Comparison of ENCODE assay signal across 26 cellular contexts in the genomic region with DNA sequence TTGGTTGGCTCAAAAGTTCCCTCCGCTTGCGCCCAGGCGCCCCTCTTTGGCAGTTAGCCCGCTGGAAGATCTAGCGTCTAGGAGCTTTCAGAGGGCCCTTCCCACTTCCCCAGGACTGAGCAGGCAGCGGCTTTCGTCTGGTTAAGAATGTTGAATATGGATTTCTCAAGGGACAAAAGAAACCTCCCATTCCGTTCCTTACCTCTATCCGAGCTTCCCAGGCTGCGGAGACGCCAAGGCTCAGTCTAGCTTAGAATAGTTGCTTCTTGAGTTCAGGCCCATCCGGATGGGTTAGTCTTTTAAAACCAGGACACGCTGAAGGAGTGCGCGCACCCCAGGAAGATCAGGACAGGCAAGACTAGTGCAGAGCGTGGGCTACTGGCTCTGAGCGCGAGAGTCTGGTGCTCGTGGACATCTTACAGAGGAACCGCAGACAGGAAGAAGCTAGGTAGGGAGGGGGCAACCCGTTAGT. TPM values are rescaled to one million over a fixed set of nuclear protein-coding genes. Genes with fewer than 3 reads are reported as not detected.
DNase-seq lines count a peak whose midpoint lies in the region; ATAC-seq, FAIRE-seq and TF ChIP-seq lines count a peak whose summit lies in the region.
"Had no signal": no experiment of that assay in that cellular context is flagged by ENCODE, and none has a peak within 500 bp of the region (broad histone marks: within the 10 kb centered on the region; RNA-seq: fewer than 3 reads in every experiment).

No MANE protein-coding gene starts in this region.

- H3K4me1 ChIP-seq in HUES48 (ENCODE audit: control insufficient read depth, insufficient read depth, low read length) (peaks cover 36% of the 10 kb centered on the region), H1 (replicated peaks in 1 of 4; ENCODE audit: control insufficient read depth in 3 of 4, insufficient read depth in 4 of 4, low read length in 3 of 4) (peaks cover 12 to 24% (median 13%) of the 10 kb centered on the region in 4 experiments; a peak in 6 of 7 replicates)
- H3K4me1 ChIP-seq: ascending aorta had no signal

- no peak overlapping the region for H3K14ac ChIP-seq in H1 (ENCODE audit: insufficient read length)

- H3K23me2 ChIP-seq in H1 (ENCODE audit: low read depth, low read length) = peaks cover 21% of the 10 kb centered on the region

- H3K4me1 Mint-ChIP-seq in nephron progenitor cell = peaks cover 25% of the 10 kb centered on the region
- H3K4me1 Mint-ChIP-seq in CD4-positive, alpha-beta T cell (ENCODE audit: low read depth) = peaks cover 9% of the 10 kb centered on the region

- no peaks in the 10 kb centered on the region for H3K36me3 Mint-ChIP-seq in nephron progenitor cell (ENCODE audit: low read depth)
- no peaks in the 10 kb centered on the region for H3K36me3 Mint-ChIP-seq in CD4-positive, alpha-beta T cell (ENCODE audit: low read depth)
- H3K36me3 Mint-ChIP-seq: stimulated activated memory B cell treated with anti-CD40 and anti-IgM and Interleukin-4, amounts not matched to agents 10 μg/mL and 1 μg/mL and 100 μg/mL, for 72 hours had no signal

- H3K18ac ChIP-seq in H1 (ENCODE audit: extremely low read depth, low read length) = no peak overlapping the region; the same call in 1 of the 2 replicates

- H3K4ac ChIP-seq in H1 (replicated peaks; ENCODE audit: insufficient read length, low read depth, low read length) = no peak overlapping the region

- CTCF ChIA-PET in H1 (lab: Charles Lee; ENCODE audit: partially characterized antibody) = interaction anchor here (0.6 to 4.9 kb wide), 21 partner anchors 9 to 1111 kb away, joined by 3 to 51 read pairs (median 5); no protein-coding TSS in a partner anchor
- CTCF ChIA-PET in CD4-positive, alpha-beta T cell (lab: Charles Lee) = no interaction called here

- H3K4me2 ChIP-seq in H1 (ENCODE audit: insufficient read depth in 1 of 2, low read depth in 2 of 2, low read length in 2 of 2) = peak overlapping the region; percentile 77 to 99

- H3K79me1 ChIP-seq in H1 (ENCODE audit: low read depth, low read length) = no peaks in the 10 kb centered on the region

- H3K4me3 ChIP-seq in HUES48 (ENCODE audit: low read depth, low read length) (peak overlapping the region; percentile 67), H1 (ENCODE audit: extremely low read depth in 1 of 4, insufficient read depth in 2 of 4, low read depth in 3 of 4, low read length in 4 of 4) (peak overlapping the region; percentile 35 to 80 (median 56); a peak in 7 of 8 replicates)
- H3K4me3 ChIP-seq: ascending aorta, lower lobe of right lung, transverse colon had no signal

- TF ChIP-seq EP300 in H1 (IDR thresholded peaks at IDR 0.05; ENCODE audit: borderline replicate concordance in 1 of 2, low read depth in 2 of 2, low read length in 2 of 2) = no peak

- no peak overlapping the region for H3K27ac Mint-ChIP-seq in nephron progenitor cell
- H3K27ac Mint-ChIP-seq in CD4-positive, alpha-beta T cell = no peak overlapping the region
- H3K27ac Mint-ChIP-seq: naive thymus-derived CD8-positive, alpha-beta T cell; stimulated activated memory B cell treated with anti-CD40 and anti-IgM and Interleukin-4, amounts not matched to agents 10 μg/mL and 1 μg/mL and 100 μg/mL, for 72 hours had no signal

- no peak overlapping the region for H3K23ac ChIP-seq in H1 (ENCODE audit: insufficient read length)

- H3K56ac ChIP-seq in H1 (replicated peaks; ENCODE audit: insufficient read length, low read depth, low read length) = no peak overlapping the region

- H3K27me3 Mint-ChIP-seq in nephron progenitor cell (ENCODE audit: low read depth, poor library complexity) = peaks cover 92% of the 10 kb centered on the region
- H3K27me3 Mint-ChIP-seq in CD4-positive, alpha-beta T cell = peaks cover 86% of the 10 kb centered on the region

- no peak overlapping the region for H4K5ac ChIP-seq in H1 (ENCODE audit: insufficient read length, low read depth, low read length)

- peak overlapping the region; percentile 74 for H3K4me3 Mint-ChIP-seq in nephron progenitor cell
- no peak overlapping the region for H3K4me3 Mint-ChIP-seq in CD4-positive, alpha-beta T cell
- H3K4me3 Mint-ChIP-seq: stimulated activated memory B cell treated with anti-CD40 and anti-IgM and Interleukin-4, amounts not matched to agents 10 μg/mL and 1 μg/mL and 100 μg/mL, for 72 hours had no signal

- H3K9ac ChIP-seq in HUES48 (ENCODE audit: low read depth, low read length) = no peak overlapping the region
- peak overlapping the region in 1 of 4 experiments; percentile 16; a peak in 1 of 7 replicates for H3K9ac ChIP-seq in H1 (replicated peaks in 1 of 4; ENCODE audit: extremely low read depth in 1 of 4, low read depth in 3 of 4, low read length in 3 of 4)

- no peak overlapping the region for H2BK5ac ChIP-seq in H1 (ENCODE audit: low read depth, low read length)

- TF ChIP-seq RAD21 in H1 (IDR thresholded peaks at IDR 0.05 in 1 of 2, conservative IDR thresholded peaks at IDR 0.05 in 1 of 2; ENCODE audit: low read depth in 2 of 2, low read length in 2 of 2) = no peak

- ATAC-seq in HG03196 (IDR thresholded peaks at IDR 0.05; ENCODE audit: unreplicated experiment) (no peak), GM18907 (IDR thresholded peaks at IDR 0.05; ENCODE audit: unreplicated experiment) (no peak)
- ATAC-seq in CD4-positive, alpha-beta T cell (ENCODE audit: poor library complexity) = no peak
- ATAC-seq: HepG2; lower lobe of right lung; naive thymus-derived CD8-positive, alpha-beta T cell; Panc1; psoas muscle; stimulated activated memory B cell treated with anti-CD40 and anti-IgM and Interleukin-4, amounts not matched to agents 10 μg/mL and 1 μg/mL and 100 μg/mL, for 72 hours had no signal

- no peak overlapping the region for H2AK5ac ChIP-seq in H1 (ENCODE audit: low read depth, low read length)

- no peak overlapping the region for H2BK120ac ChIP-seq in H1 (replicated peaks; ENCODE audit: low read depth, low read length)

- H3K9me3 ChIP-seq in HUES48 (ENCODE audit: control insufficient read depth, insufficient read depth, low read length) = no peaks in the 10 kb centered on the region
- no peaks in the 10 kb centered on the region for H3K9me3 ChIP-seq in H1 (ENCODE audit: insufficient read depth in 2 of 2, low read depth in 1 of 2, low read length in 1 of 2)
- no peaks in the 10 kb centered on the region for H3K9me3 ChIP-seq in CD4-positive, alpha-beta T cell (ENCODE audit: control insufficient read depth, low read length)
- H3K9me3 ChIP-seq: ascending aorta, lower lobe of right lung, psoas muscle, transverse colon had no signal

- no peak overlapping the region for H2BK12ac ChIP-seq in H1 (ENCODE audit: low read depth, low read length)

- no peak overlapping the region for H2BK20ac ChIP-seq in H1 (ENCODE audit: low read length)

- H4K8ac ChIP-seq in H1 (ENCODE audit: extremely low read depth, insufficient read depth, low read length) = no peak overlapping the region

- H3K9me3 Mint-ChIP-seq in nephron progenitor cell = peaks cover 5% of the 10 kb centered on the region
- H3K9me3 Mint-ChIP-seq in CD4-positive, alpha-beta T cell = no peaks in the 10 kb centered on the region
- H3K9me3 Mint-ChIP-seq: stimulated activated memory B cell treated with anti-CD40 and anti-IgM and Interleukin-4, amounts not matched to agents 10 μg/mL and 1 μg/mL and 100 μg/mL, for 72 hours had no signal

- H3K27ac ChIP-seq in HUES48 (ENCODE audit: low read depth, low read length) = no peak overlapping the region
- no peak overlapping the region for H3K27ac ChIP-seq in H1 (ENCODE audit: low read depth, low read length)
- no peak overlapping the region for H3K27ac ChIP-seq in CD4-positive, alpha-beta T cell (ENCODE audit: low read depth, low read length)
- H3K27ac ChIP-seq: ascending aorta, lower lobe of right lung, psoas muscle, SK-N-MC, transverse colon had no signal

- TF ChIP-seq CTCF in H1 (IDR thresholded peaks at IDR 0.05; ENCODE audit: control extremely low read depth in 1 of 3, insufficient read depth in 1 of 3, low read depth in 1 of 3, low read length in 3 of 3) (no peak), nephron progenitor cell (IDR thresholded peaks at IDR 0.05) (no peak), D721Med (IDR thresholded peaks at IDR 0.05; ENCODE audit: insufficient read depth, missing control alignments) (no peak)
- no peak for TF ChIP-seq CTCF in CD4-positive, alpha-beta T cell (IDR thresholded peaks at IDR 0.05)

- no peaks in the 10 kb centered on the region for H3K36me3 ChIP-seq in HUES48 (ENCODE audit: control insufficient read depth, insufficient read depth, low read length)
- H3K36me3 ChIP-seq in H1 (ENCODE audit: control insufficient read depth in 2 of 4, insufficient read depth in 4 of 4, low read length in 3 of 4) = no peaks in the 10 kb centered on the region
- H3K36me3 ChIP-seq: ascending aorta, lower lobe of right lung, transverse colon had no signal

- H2BK15ac ChIP-seq in H1 (ENCODE audit: low read length) = no peak overlapping the region

- FAIRE-seq in H1 (lab: Jason Lieb, UNC) = no peak
- no peak for FAIRE-seq in D721Med (lab: Jason Lieb, UNC)
- FAIRE-seq: endothelial cell of umbilical vein, GM18507, HepG2 had no signal

- 1% methylated on average over 21 of the region's 21 CpGs; no CpG with 5 or more reads in 1 of the 2 experiments for whole genome bisulfite sequencing in H1 (ENCODE audit: extremely low coverage in 1 of 2, insufficient coverage in 1 of 2, insufficient read length in 1 of 2, insufficient replicate concordance in 2 of 2, low coverage in 1 of 2, low lambda C conversion rate in 2 of 2, missing lambda C conversion rate in 1 of 2), 2 experiments

- no peak overlapping the region; the same call in 1 of the 2 replicates for H2AFZ ChIP-seq in H1 (ENCODE audit: low read length)

- H4K20me1 ChIP-seq in H1 (replicated peaks in 1 of 2; ENCODE audit: control insufficient read depth in 1 of 2, insufficient read depth in 2 of 2, low read length in 2 of 2) = peaks cover 0 to 5% of the 10 kb centered on the region in 2 experiments

- DNase-seq in COR-L47 (lab: John Stamatoyannopoulos, UW) (peak; percentile 43), H1 (ENCODE audit: low read depth in 1 of 2, low spot score in 2 of 2) (peak in 1 of 2 experiments; percentile 66), nephron progenitor cell (peak; percentile 10), D721Med (ENCODE audit: insufficient read length, low spot score) (no peak)
- no peak for DNase-seq in CD4-positive, alpha-beta T cell
- DNase-seq: activated CD4-positive, alpha-beta T cell treated with anti-CD3 and anti-CD28 coated beads for 4 hours; foreskin melanocyte; HCEC 1CT; lower lobe of right lung; naive thymus-derived CD8-positive, alpha-beta T cell; NCI-H187 treated with DMSO at 0.1 percent for 48 hours; NCI-H774; psoas muscle; T-helper 9 cell; transverse colon had no signal

- no peak overlapping the region for H4K91ac ChIP-seq in H1 (replicated peaks; ENCODE audit: insufficient read length, low read length)

- intact Hi-C loops in CD4-positive, alpha-beta T cell (cut with DNase I, micrococcal nuclease) = loop anchor here in 1 of 2 experiments (10.0 kb wide), 1 partner anchor 546 kb away; no protein-coding TSS in a partner anchor

- H3K79me2 ChIP-seq in H1 (ENCODE audit: control insufficient read depth in 1 of 2, insufficient read depth in 2 of 2, low read length in 2 of 2) = no peaks in the 10 kb centered on the region

- no peak for TF ChIP-seq POLR2A in H1 (IDR thresholded peaks at IDR 0.05; ENCODE audit: control extremely low read depth in 1 of 2, low read depth in 2 of 2, low read length in 2 of 2)

- POLR2A ChIA-PET in H1 (lab: Charles Lee; ENCODE audit: partially characterized antibody) = no interaction called here
- POLR2A ChIA-PET in CD4-positive, alpha-beta T cell (lab: Charles Lee) = no interaction called here

- peaks cover 67% of the 10 kb centered on the region for H3K27me3 ChIP-seq in HUES48 (ENCODE audit: control insufficient read depth, insufficient read depth, low read length)
- H3K27me3 ChIP-seq in H1 (replicated peaks in 1 of 4; ENCODE audit: control insufficient read depth in 3 of 4, extremely low read depth in 1 of 4, insufficient read depth in 3 of 4, low read length in 3 of 4) = peaks cover 45 to 60% (median 59%) of the 10 kb centered on the region in 4 experiments
- H3K27me3 ChIP-seq in CD4-positive, alpha-beta T cell (ENCODE audit: control insufficient read depth, insufficient read depth, low read length) = peaks cover 72% of the 10 kb centered on the region
- H3K27me3 ChIP-seq: ascending aorta had no signal

RNA-seq across cellular contexts. Expression of gene NELL1, which starts 1.6 kb away (rescaled TPM):
- total RNA-seq in H1 (2021; fragmentation: NEBNext Ultra II Directional; extraction: Animal tissue kit (Norgen Biotek cat#: 25700)) = not detected in 2 replicates
- polyA plus RNA-seq in H1 (2011; rRNA removed) = 0.06 and 0.21 TPM in 2 replicates
- polyA plus RNA-seq in H1 (2011; cell fraction: cytosol; rRNA removed) = 0.17 TPM
- polyA plus RNA-seq in H1 (2011; cell fraction: nucleus; rRNA removed) = 0.54 TPM
- polyA plus RNA-seq in H1 (2012, experiment 1 of 2) = 0.11 to 0.32 TPM (median 0.15 TPM) in 4 replicates
- not detected for polyA plus RNA-seq in H1 (2012, experiment 2 of 2)
- polyA plus RNA-seq in H1 (2013, experiment 1 of 2) = 0.22 TPM
- polyA plus RNA-seq in H1 (2013, experiment 2 of 2) = 0.22 TPM
- 0.35 and 1.9 TPM in 2 replicates for polyA minus RNA-seq in H1 (2011; rRNA and poly(A)+ RNA removed)
- not detected for polyA minus RNA-seq in H1 (2011; cell fraction: cytosol; rRNA and poly(A)+ RNA removed)
- 2.4 TPM for polyA minus RNA-seq in H1 (2011; cell fraction: nucleus; rRNA and poly(A)+ RNA removed)
- not detected for total RNA-seq in CD4-positive, alpha-beta T cell
- total RNA-seq: ascending aorta; endothelial cell of umbilical vein; HepG2; M059J; naive thymus-derived CD8-positive, alpha-beta T cell; psoas muscle had no signal
- polyA plus RNA-seq: endothelial cell of umbilical vein; HepG2; naive thymus-derived CD8-positive, alpha-beta T cell had no signal

Comparison
In these comparisons a context has a peak if more than half of its experiments do, and no peak if none do; other contexts are left out.
1. DNase-seq: peak in COR-L47 (single experiment) and nephron progenitor cell (single experiment); none in CD4-positive, alpha-beta T cell (0 of 10) and D721Med (single experiment).